In genomic region chr9:76898786-76899185, GRCh38 we compare ENCODE assay signal across 32 cellular contexts. TPM values are rescaled to one million over a fixed set of nuclear protein-coding genes. Genes with fewer than 3 reads are reported as not detected.
DNase-seq lines count a peak whose midpoint lies in the region; ATAC-seq and TF ChIP-seq lines count a peak whose summit lies in the region.
"Had no signal": no experiment of that assay in that cellular context is flagged by ENCODE, and none has a peak within 500 bp of the region (broad histone marks: within the 10 kb centered on the region; RNA-seq: fewer than 3 reads in every experiment).

No MANE protein-coding gene starts in this region.

- no peaks in the 10 kb centered on the region for H3K9me3 ChIP-seq in stomach smooth muscle (ENCODE audit: control insufficient read depth in 2 of 2, low read length in 2 of 2)
- H3K9me3 ChIP-seq: A549, suprapubic skin, vagina had no signal

- peaks cover 3 to 5% of the 10 kb centered on the region in 2 donors for H3K36me3 ChIP-seq in stomach smooth muscle (ENCODE audit: control insufficient read depth in 2 of 2, insufficient read depth in 2 of 2, low read length in 2 of 2)
- H3K36me3 ChIP-seq: cardiac muscle cell, suprapubic skin, vagina, WERI-Rb-1 had no signal

- H3K27me3 ChIP-seq in layer of hippocampus (ENCODE audit: control insufficient read depth, insufficient read depth, low read length) (no peaks in the 10 kb centered on the region), stomach smooth muscle (ENCODE audit: control insufficient read depth in 1 of 2, insufficient read depth in 2 of 2, low read length in 2 of 2) (no peaks in the 10 kb centered on the region)
- H3K27me3 ChIP-seq: vagina had no signal

- no peak for TF ChIP-seq CTCF in GM10266 (IDR thresholded peaks at IDR 0.05; ENCODE audit: control insufficient read depth, insufficient read depth, low read depth, missing control alignments)

- no peak overlapping the region for H3K9ac ChIP-seq in stomach smooth muscle (ENCODE audit: low read length in 2 of 2)

- ATAC-seq in GM19328 (IDR thresholded peaks at IDR 0.05; ENCODE audit: unreplicated experiment), result no peak
- ATAC-seq: A549; activated naive CD4-positive, alpha-beta T cell treated with anti-CD3 and anti-CD28 coated beads, Interleukin-2, amount 50 U/mL, for 72 hours; effector memory CD8-positive, alpha-beta T cell; naive thymus-derived CD4-positive, alpha-beta T cell; PC-3 had no signal

- DNase-seq in LHCN-M2 (ENCODE audit: low read depth), result peak; percentile 70
- no peak for DNase-seq in activated naive CD4-positive, alpha-beta T cell treated with Interleukin-2 at 50 U/mL for 16 hours
- no peak for DNase-seq in GM10266 (ENCODE audit: extremely low spot score)
- DNase-seq in GF-D8 (lab: John Stamatoyannopoulos, UW), result no peak
- DNase-seq: activated CD4-positive, alpha-beta T cell treated with anti-CD3 and anti-CD28 coated beads, Interleukin-2, amount 10 ng/mL, durations not matched to agents 24 days and 14 days; activated CD8-positive, alpha-beta memory T cell treated with anti-CD3 and anti-CD28 coated beads for 24 hours; activated T-cell treated with anti-CD3 and anti-CD28 coated beads for 4 hours; AML-193; aorta; CD4-positive, alpha-beta memory T cell; cortex of kidney; effector memory CD8-positive, alpha-beta T cell; GOT3; head of caudate nucleus; KBM-7; naive thymus-derived CD4-positive, alpha-beta T cell; NCI-H1417; NCI-H2029; NCI-H69; PC-3; stimulated activated CD4-positive, alpha-beta T cell treated with anti-CD3 and anti-CD28 coated beads, Interleukin-4, amount 100 ng/mL, for 24 hours; WERI-Rb-1 had no signal

- H3K4me3 ChIP-seq in stomach smooth muscle (ENCODE audit: low read length in 2 of 2), result peak overlapping the region; percentile 29 to 41
- H3K4me3 ChIP-seq: A549, cardiac muscle cell, suprapubic skin, vagina had no signal

- peak overlapping the region; percentile 48 for H3K27ac ChIP-seq in cingulate gyrus (ENCODE audit: low read depth, low read length)
- H3K27ac ChIP-seq in layer of hippocampus (ENCODE audit: low read depth, low read length), result peak overlapping the region; percentile 49
- peak overlapping the region; percentile 50 for H3K27ac ChIP-seq in stomach smooth muscle (ENCODE audit: low read length)
- H3K27ac ChIP-seq: A549, cardiac muscle cell, HL-60, suprapubic skin, WERI-Rb-1 had no signal

- H3K4me1 ChIP-seq in stomach smooth muscle (ENCODE audit: control insufficient read depth, insufficient read depth, low read length), result peaks cover 59% of the 10 kb centered on the region
- H3K4me1 ChIP-seq: A549, suprapubic skin had no signal

RNA-seq across cellular contexts. Expression of gene PRUNE2, which starts 7.1 kb away (rescaled TPM):
- 68.5 and 88.1 TPM in 2 replicates for total RNA-seq in LHCN-M2 (2014; rRNA removed)
- 57.7 TPM for polyA plus RNA-seq in LHCN-M2 (2012)
- total RNA-seq: PC-3 had no signal
- polyA plus RNA-seq: naive thymus-derived CD4-positive, alpha-beta T cell had no signal
